In genomic region chr7:121000091-121000983, GRCh38 we compare ENCODE assay signal across 13 cellular contexts. TPM values are rescaled to one million over a fixed set of nuclear protein-coding genes. Genes with fewer than 3 reads are reported as not detected.
A peak's percentile ranks its signal among the peaks of the same experiment; 100 is the strongest.
DNase-seq lines count a peak whose midpoint lies in the region; ATAC-seq and TF ChIP-seq lines count a peak whose summit lies in the region.
"Had no signal": no experiment of that assay in that cellular context is flagged by ENCODE, and none has a peak within 500 bp of the region (broad histone marks: within the 10 kb centered on the region; RNA-seq: fewer than 3 reads in every experiment).

No MANE protein-coding gene starts in this region.

- TF ChIP-seq CTCF in ovary (IDR thresholded peaks at IDR 0.05) (no peak), GM13976 (IDR thresholded peaks at IDR 0.05; ENCODE audit: borderline replicate concordance, control extremely low read depth, extremely low read depth, insufficient read depth, missing control alignments) (no peak)

- ATAC-seq in HG03159 (IDR thresholded peaks at IDR 0.05; ENCODE audit: unreplicated experiment) (no peak), GM18907 (IDR thresholded peaks at IDR 0.05; ENCODE audit: unreplicated experiment) (no peak)
- ATAC-seq: CD8-positive, alpha-beta T cell had no signal

- intact Hi-C loops in ovary (cut with DNase I) = no loop called here

- no peak overlapping the region for H3K27ac ChIP-seq in BLaER1
- H3K27ac ChIP-seq in ovary = peak overlapping the region; percentile 0 to 76
- H3K27ac ChIP-seq: cardiac muscle cell had no signal

- H3K4me3 ChIP-seq in BLaER1 (no peak overlapping the region), ovary (peak overlapping the region; percentile 19)
- H3K4me3 ChIP-seq: cardiac muscle cell had no signal

- no peak for TF ChIP-seq POLR2A in ovary (IDR thresholded peaks at IDR 0.05)

- H3K27me3 ChIP-seq in BLaER1 = no peaks in the 10 kb centered on the region
- no peaks in the 10 kb centered on the region for H3K27me3 ChIP-seq in ovary
- H3K27me3 ChIP-seq: cardiac muscle cell had no signal

- no peaks in the 10 kb centered on the region for H4K20me1 ChIP-seq in BLaER1

- 39 to 44% (median 43%) methylated on average over 9 of the region's 9 CpGs for WGBS in ovary, 3 donors

- H3K36me3 ChIP-seq in BLaER1 (no peaks in the 10 kb centered on the region), ovary (no peaks in the 10 kb centered on the region)
- H3K36me3 ChIP-seq: cardiac muscle cell had no signal

- peak; percentile 48 for DNase-seq in RPMI8226
- DNase-seq in fibroblast of peridontal ligament (ENCODE audit: extremely low read depth) = peak; percentile 92
- no peak for DNase-seq in ovary
- no peak for DNase-seq in SKM-1 treated with dmso at 0.1 percent for 144 hours (lab: John Stamatoyannopoulos, UW; ENCODE audit: unreplicated experiment)
- no peak for DNase-seq in GM13976 (ENCODE audit: low spot score)
- DNase-seq: activated CD8-positive, alpha-beta memory T cell treated with anti-CD3 and anti-CD28 coated beads, Interleukin-2, amount 50 U/mL, for 48 hours; CD8-positive, alpha-beta T cell; NCI-H526 had no signal

- H3K4me2 ChIP-seq in BLaER1 = peak overlapping the region; percentile 46

- H3K9me3 ChIP-seq in BLaER1 (no peaks in the 10 kb centered on the region), ovary (no peaks in the 10 kb centered on the region)

- H3K4me1 ChIP-seq in BLaER1 (peaks cover 37% of the 10 kb centered on the region), ovary (ENCODE audit: insufficient read depth) (peaks cover 12% of the 10 kb centered on the region)

- no peak for TF ChIP-seq EP300 in ovary (IDR thresholded peaks at IDR 0.05)

- in situ Hi-C loops in GM13976 (cut with MboI; ENCODE audit: low sequenced_read_pairs, unreplicated experiment) = no loop called here

- no peak overlapping the region for H3K9ac ChIP-seq in BLaER1

RNA-seq across cellular contexts. Expression of gene CPED1, which starts 11.8 kb away (rescaled TPM):
- total RNA-seq in ovary = 100 to 1,000 TPM in 4 of 7 donors, 10 to 100 TPM in 3; 62.7 to 127 (median 102) TPM
- polyA plus RNA-seq in ovary = 10 to 100 TPM; 42.1 to 54.1 TPM
- total RNA-seq: CD8-positive, alpha-beta T cell; T-helper 1 cell treated with Interleukin-12 subunit alpha and Interleukin-12 subunit beta and Interleukin-4 antibody, amounts not matched to agents 30 ng/mL and 1 ng/mL, for 36 hours had no signal

RNA-seq across cellular contexts. Expression of gene ING3, which starts 49.8 kb away (rescaled TPM):
- 10 to 100 TPM; 10.1 to 19.1 (median 17.0) TPM for total RNA-seq in ovary
- 10 to 100 TPM; 14.8 to 19.5 TPM for polyA plus RNA-seq in ovary

Comparison
In these comparisons a context has a peak if more than half of its experiments do, and no peak if none do; other contexts are left out.
1. DNase-seq: peak in RPMI8226 (single experiment) and fibroblast of peridontal ligament (single experiment); none in ovary (0 of 5), SKM-1 treated with dmso at 0.1 percent for 144 hours (single experiment) and GM13976 (single experiment).